In genomic region chr22:38696606-38697005, GRCh38 we compare ENCODE assay signal across 8 cellular contexts. TPM values are rescaled to one million over a fixed set of nuclear protein-coding genes. Genes with fewer than 3 reads are reported as not detected.
DNase-seq lines count a peak whose midpoint lies in the region; ATAC-seq and TF ChIP-seq lines count a peak whose summit lies in the region.

No MANE protein-coding gene starts in this region.

- H3K27me3 Mint-ChIP-seq in activated T-helper 17 cell treated with anti-CD3 and anti-CD28 coated beads, Interleukin-2, amount 50 U/mL, for 72 hours, result no peaks in the 10 kb centered on the region

- TF ChIP-seq CTCF in IMR-90 (conservative IDR thresholded peaks at IDR 0.05; ENCODE audit: low read depth, low read length), result no peak

- peak; percentile 17; the same call in 1 of the 2 replicates for ATAC-seq in IMR-90 (ENCODE audit: low read depth)
- ATAC-seq in activated T-helper 17 cell treated with anti-CD3 and anti-CD28 coated beads, Interleukin-2, amount 50 U/mL, for 72 hours (replicated peaks), result peak; percentile 68
- ATAC-seq in GM18868 (IDR thresholded peaks at IDR 0.05; ENCODE audit: unreplicated experiment), result no peak
- no peak for ATAC-seq in GM18517 (IDR thresholded peaks at IDR 0.05; ENCODE audit: unreplicated experiment)

- no TSS peak for BruUV-seq in IMR-90 (replicated peaks; lab: Mats Ljungman, UMichigan)

- no peaks in the 10 kb centered on the region for H3K36me3 ChIP-seq in ACC112 (ENCODE audit: insufficient read depth, low read length)
- peaks cover 13% of the 10 kb centered on the region for H3K36me3 ChIP-seq in IMR-90 (ENCODE audit: control insufficient read depth, insufficient read depth, low read length)

- no peak overlapping the region for H2BK120ac ChIP-seq in IMR-90 (ENCODE audit: low read depth, low read length)

- intact Hi-C loops in IMR-90 (cut with micrococcal nuclease), result loop anchor here (2.0 kb wide), 1 partner anchor 16 kb away; the partner anchor contains the start of gene TOMM22

- peaks cover 36% of the 10 kb centered on the region for H3K4me1 Mint-ChIP-seq in activated T-helper 17 cell treated with anti-CD3 and anti-CD28 coated beads, Interleukin-2, amount 50 U/mL, for 72 hours

- H3K9me3 ChIP-seq in IMR-90 (ENCODE audit: control insufficient read depth, insufficient read depth, low read length), result no peaks in the 10 kb centered on the region

- no peak overlapping the region for H3K14ac ChIP-seq in IMR-90 (replicated peaks; ENCODE audit: low read depth, low read length)

- no peak for TF ChIP-seq RAD21 in IMR-90 (IDR thresholded peaks at IDR 0.05; ENCODE audit: low read length)

- H3K4me1 ChIP-seq in ACC112 (ENCODE audit: control insufficient read depth, insufficient read depth, low read length, unreplicated experiment) (peaks cover 37% of the 10 kb centered on the region), IMR-90 (ENCODE audit: control insufficient read depth, insufficient read depth, low read length) (peaks cover 11% of the 10 kb centered on the region)

- no peak overlapping the region for H2AK5ac ChIP-seq in IMR-90 (ENCODE audit: low read depth, low read length)

- H3K56ac ChIP-seq in IMR-90 (ENCODE audit: extremely low read depth, insufficient read depth, low read length), result no peak overlapping the region

- peak overlapping the region; percentile 8; the same call in 1 of the 2 replicates for H3K18ac ChIP-seq in IMR-90 (ENCODE audit: low read depth, low read length)

- no peak overlapping the region for H4K91ac ChIP-seq in IMR-90 (ENCODE audit: insufficient read depth, low read depth, low read length)

- no peak overlapping the region for H2AK9ac ChIP-seq in IMR-90 (replicated peaks; ENCODE audit: low read depth, low read length, poor library complexity)

- H3K4ac ChIP-seq in IMR-90 (ENCODE audit: low read depth, low read length), result peak overlapping the region; percentile 17; the same call in 1 of the 2 replicates

- H2BK15ac ChIP-seq in IMR-90 (ENCODE audit: low read depth, low read length), result no peak overlapping the region

- H4K8ac ChIP-seq in IMR-90 (ENCODE audit: low read depth in 2 of 2, low read length in 2 of 2), result peak overlapping the region in 1 of 2 experiments; percentile 33; a peak in 2 of 4 replicates

- in situ Hi-C loops in IMR-90 (cut with MboI; ENCODE audit: low sequenced_read_pairs), result no loop called here

- H3K9me1 ChIP-seq in IMR-90 (ENCODE audit: insufficient read depth, low read length), result peaks cover 18% of the 10 kb centered on the region

- peaks cover 30 to 73% of the 10 kb centered on the region in 2 experiments for H3K79me1 ChIP-seq in IMR-90 (ENCODE audit: low read depth in 1 of 2, low read length in 2 of 2)

- peaks cover 94% of the 10 kb centered on the region for H3K36me3 Mint-ChIP-seq in activated T-helper 17 cell treated with anti-CD3 and anti-CD28 coated beads, Interleukin-2, amount 50 U/mL, for 72 hours (ENCODE audit: low read depth)

- peak overlapping the region; percentile 89 for H3K27ac ChIP-seq in ACC112 (ENCODE audit: low read depth, low read length)
- H3K27ac ChIP-seq in IMR-90 (ENCODE audit: insufficient read depth, low read length), result peak overlapping the region; percentile 62; the same call in 1 of the 2 replicates

- peaks cover 77% of the 10 kb centered on the region for H3K79me2 ChIP-seq in ACC112 (ENCODE audit: control insufficient read depth, insufficient read depth, low read length, unreplicated experiment)

- H2AFZ ChIP-seq in ACC112 (ENCODE audit: low read length, unreplicated experiment) (no peak overlapping the region), IMR-90 (replicated peaks; ENCODE audit: low read length, poor library complexity) (no peak overlapping the region)

- no peak for TF ChIP-seq POLR2A in IMR-90 (IDR thresholded peaks at IDR 0.05; ENCODE audit: low read depth, low read length)

- H4K5ac ChIP-seq in IMR-90 (ENCODE audit: low read depth, low read length), result peak overlapping the region; percentile 3; the same call in 1 of the 2 replicates

- H2BK5ac ChIP-seq in IMR-90 (ENCODE audit: low read depth, low read length, poor library complexity, severe bottlenecking), result peak overlapping the region; percentile 75

- dilution Hi-C loops in IMR-90 (cut with HindIII; ENCODE audit: low sequenced_read_pairs, unreplicated experiment), result no loop called here

- H2BK20ac ChIP-seq in IMR-90 (ENCODE audit: low read depth, low read length), result no peak overlapping the region

- H3K4me3 ChIP-seq in ACC112 (ENCODE audit: low read depth, low read length) (peak overlapping the region; percentile 94), IMR-90 (ENCODE audit: insufficient read depth, low read depth, low read length) (no peak overlapping the region)

- H3K9ac ChIP-seq in IMR-90 (ENCODE audit: low read depth, low read length), result no peak overlapping the region

- peak overlapping the region; percentile 66 for H3K4me2 ChIP-seq in IMR-90 (ENCODE audit: low read depth, low read length)

- POLR2A ChIA-PET in IMR-90 (lab: Charles Lee; ENCODE audit: unreplicated experiment), result no interaction called here

- WGBS in IMR-90 (ENCODE audit: extremely low coverage in 2 of 2, insufficient read length in 1 of 2), 2 experiments, result 0% methylated on average over 1 of the region's 1 CpG; no CpG with 5 or more reads in 1 of the 2 experiments

- H3K27me3 ChIP-seq in ACC112 (ENCODE audit: insufficient read depth, low read length) (no peaks in the 10 kb centered on the region), IMR-90 (ENCODE audit: control insufficient read depth, insufficient read depth, low read length) (no peaks in the 10 kb centered on the region)

- peak overlapping the region; percentile 6; the same call in 1 of the 2 replicates for H3K23ac ChIP-seq in IMR-90 (ENCODE audit: low read depth, low read length)

- DNase-seq in IMR-90 (peak; percentile 92), glomerular visceral epithelial cell (ENCODE audit: extremely low spot score) (peak; percentile 56), NCI-H524 (lab: John Stamatoyannopoulos, UW) (no peak)
- peak; percentile 62 for DNase-seq in stimulated activated CD4-positive, alpha-beta T cell treated with anti-CD3 and anti-CD28 coated beads, Interleukin-1b, Interleukin-23, amount 100 ng/mL, for 48 hours

- H3K4me3 Mint-ChIP-seq in activated T-helper 17 cell treated with anti-CD3 and anti-CD28 coated beads, Interleukin-2, amount 50 U/mL, for 72 hours, result peak overlapping the region; percentile 98

- H4K20me1 ChIP-seq in IMR-90 (ENCODE audit: insufficient read depth, low read length), result peaks cover 17% of the 10 kb centered on the region; the same call in 1 of the 2 replicates

- H3K27ac Mint-ChIP-seq in activated T-helper 17 cell treated with anti-CD3 and anti-CD28 coated beads, Interleukin-2, amount 50 U/mL, for 72 hours, result peak overlapping the region; percentile 92

- H3K9me3 Mint-ChIP-seq in activated T-helper 17 cell treated with anti-CD3 and anti-CD28 coated beads, Interleukin-2, amount 50 U/mL, for 72 hours, result no peaks in the 10 kb centered on the region

- CTCF ChIA-PET in IMR-90 (lab: Yijun Ruan, JAX), result interaction anchor here (0.6 to 2.5 kb wide), 2 partner anchors 15 to 812 kb away, joined by 3 to 7 read pairs; partner anchors contain the start of gene TOMM22

TF ChIP-seq in IMR-90, 13 proteins besides CTCF, POLR2A, EP300 and RAD21 (continues in another document):
- TF ChIP-seq BHLHE40 (IDR thresholded peaks at IDR 0.05; ENCODE audit: low read depth, low read length), result no peak; the same call in 1 of the 2 replicates
- TF ChIP-seq ELK1 (IDR thresholded peaks at IDR 0.05; ENCODE audit: borderline replicate concordance, low read depth, low read length), result no peak
- no peak for TF ChIP-seq CHD1 (IDR thresholded peaks at IDR 0.05; ENCODE audit: low read depth, low read length)
- peak; percentile 38; the same call in 1 of the 2 replicates for TF ChIP-seq CEBPB (IDR thresholded peaks at IDR 0.05; ENCODE audit: low read depth, low read length)

RNA-seq across cellular contexts. Expression of gene JOSD1, which starts 4.1 kb away (rescaled TPM):
- total RNA-seq in IMR-90 (2012; rRNA removed), result 32.5 and 35.8 TPM in 2 replicates
- polyA plus RNA-seq in IMR-90 (2012; rRNA removed), result 28.2 and 30.2 TPM in 2 replicates
- polyA plus RNA-seq in IMR-90 (2012; cell fraction: cytosol; rRNA removed), result 16.3 and 22.1 TPM in 2 replicates
- 36.9 and 86.4 TPM in 2 replicates for polyA plus RNA-seq in IMR-90 (2012; cell fraction: nucleus; rRNA removed; ENCODE audit: low replicate concordance)
- 100 to 1,000 TPM in 1 of 2 donors, 10 to 100 TPM in 1; 80.1 to 104 TPM for total RNA-seq in activated T-helper 17 cell treated with anti-CD3 and anti-CD28 coated beads, Interleukin-2, amount 50 U/mL, for 72 hours

RNA-seq across cellular contexts. Expression of gene GTPBP1, which starts 9.1 kb away (rescaled TPM):
- 12.4 and 21.4 TPM in 2 replicates for total RNA-seq in IMR-90 (2012; rRNA removed)
- polyA plus RNA-seq in IMR-90 (2012; rRNA removed), result 24.9 and 29.5 TPM in 2 replicates
- 11.2 and 16.9 TPM in 2 replicates for polyA plus RNA-seq in IMR-90 (2012; cell fraction: cytosol; rRNA removed)
- polyA plus RNA-seq in IMR-90 (2012; cell fraction: nucleus; rRNA removed; ENCODE audit: low replicate concordance), result 63.4 and 70.2 TPM in 2 replicates
- total RNA-seq in activated T-helper 17 cell treated with anti-CD3 and anti-CD28 coated beads, Interleukin-2, amount 50 U/mL, for 72 hours, result 10 to 100 TPM; 70.6 to 92.3 TPM

RNA-seq across cellular contexts. Expression of gene TOMM22, which starts 14.8 kb away (rescaled TPM):
- 78.0 and 139 TPM in 2 replicates for total RNA-seq in IMR-90 (2012; rRNA removed)
- 31.9 and 38.7 TPM in 2 replicates for polyA plus RNA-seq in IMR-90 (2012; rRNA removed)
- polyA plus RNA-seq in IMR-90 (2012; cell fraction: cytosol; rRNA removed), result 23.3 and 33.4 TPM in 2 replicates
- polyA plus RNA-seq in IMR-90 (2012; cell fraction: nucleus; rRNA removed; ENCODE audit: low replicate concordance), result 3.9 and 15.0 TPM in 2 replicates
- 100 to 1,000 TPM in 1 of 2 donors, 10 to 100 TPM in 1; 59.9 to 138 TPM for total RNA-seq in activated T-helper 17 cell treated with anti-CD3 and anti-CD28 coated beads, Interleukin-2, amount 50 U/mL, for 72 hours

RNA-seq across cellular contexts. Expression of gene CBY1, which starts 40.2 kb away (rescaled TPM):
- total RNA-seq in IMR-90 (2012; rRNA removed), result 13.8 and 14.2 TPM in 2 replicates
- 25.4 and 30.0 TPM in 2 replicates for polyA plus RNA-seq in IMR-90 (2012; rRNA removed)
- 16.5 and 23.9 TPM in 2 replicates for polyA plus RNA-seq in IMR-90 (2012; cell fraction: cytosol; rRNA removed)
- 8.7 and 26.5 TPM in 2 replicates for polyA plus RNA-seq in IMR-90 (2012; cell fraction: nucleus; rRNA removed; ENCODE audit: low replicate concordance)
- total RNA-seq in activated T-helper 17 cell treated with anti-CD3 and anti-CD28 coated beads, Interleukin-2, amount 50 U/mL, for 72 hours, result 10 to 100 TPM; 10.4 to 11.5 TPM

RNA-seq across cellular contexts. Expression of gene FAM227A, which starts 40.4 kb away (rescaled TPM):
- total RNA-seq in IMR-90 (2012; rRNA removed), result 1.1 and 1.3 TPM in 2 replicates
- 1.1 and 1.4 TPM in 2 replicates for polyA plus RNA-seq in IMR-90 (2012; rRNA removed)
- 0.06 and 0.08 TPM in 2 replicates for polyA plus RNA-seq in IMR-90 (2012; cell fraction: cytosol; rRNA removed)
- polyA plus RNA-seq in IMR-90 (2012; cell fraction: nucleus; rRNA removed; ENCODE audit: low replicate concordance), result 1.7 and 6.5 TPM in 2 replicates
- under 1 TPM; 0.45 to 0.63 TPM for total RNA-seq in activated T-helper 17 cell treated with anti-CD3 and anti-CD28 coated beads, Interleukin-2, amount 50 U/mL, for 72 hours

Comparison
In these comparisons a context has a peak if more than half of its experiments do, and no peak if none do; other contexts are left out.
1. ATAC-seq: peak in IMR-90 (single experiment) and activated T-helper 17 cell treated with anti-CD3 and anti-CD28 coated beads, Interleukin-2, amount 50 U/mL, for 72 hours (single experiment); none in GM18868 (single experiment) and GM18517 (single experiment).
2. DNase-seq: peak in IMR-90 (single experiment), glomerular visceral epithelial cell (single experiment) and stimulated activated CD4-positive, alpha-beta T cell treated with anti-CD3 and anti-CD28 coated beads, Interleukin-1b, Interleukin-23, amount 100 ng/mL, for 48 hours (single experiment); none in NCI-H524 (0 of 2).